In genomic region chr3:186540444-186541226, GRCh38 we compare ENCODE assay signal across 8 cellular contexts. TPM values are rescaled to one million over a fixed set of nuclear protein-coding genes. Genes with fewer than 3 reads are reported as not detected.
DNase-seq lines count a peak whose midpoint lies in the region; ATAC-seq and TF ChIP-seq lines count a peak whose summit lies in the region.

No MANE protein-coding gene starts in this region.

- H3K4me3 Mint-ChIP-seq in brain: peak overlapping the region in 4 of 5 experiments; percentile 0 to 69 (median 46)

- DNase-seq in NCI-H2107 treated with DMSO at 0.1 percent for 48 hours (lab: John Stamatoyannopoulos, UW; ENCODE audit: unreplicated experiment) (peak; percentile 85), UCSD-AML1 (lab: John Stamatoyannopoulos, UW; ENCODE audit: unreplicated experiment) (peak; percentile 51), iPS-NIHi11 (ENCODE audit: low spot score) (peak; percentile 69)
- DNase-seq in stimulated activated CD4-positive, alpha-beta T cell treated with anti-CD3 and anti-CD28 coated beads, Interleukin-12 subunit alpha, Interleukin-12 subunit beta, amount 100 ng/mL, for 4 hours: peak; percentile 72

- H3K27me3 Mint-ChIP-seq in brain: no peaks in the 10 kb centered on the region

- peaks cover 12% of the 10 kb centered on the region for H3K4me1 Mint-ChIP-seq in brain

- peak; percentile 65 for ATAC-seq in HG03045 (IDR thresholded peaks at IDR 0.05; ENCODE audit: unreplicated experiment)
- ATAC-seq in GM18873 (IDR thresholded peaks at IDR 0.05; ENCODE audit: low FRiP score, unreplicated experiment): no peak

- no peaks in the 10 kb centered on the region for H3K9me3 Mint-ChIP-seq in brain

- TF ChIP-seq CTCF in GM12875 (IDR thresholded peaks at IDR 0.05; ENCODE audit: borderline replicate concordance, insufficient read depth, low read depth, low read length): peak; percentile 28; the same call in 1 of the 2 replicates
- peak; percentile 92 to 93 for TF ChIP-seq CTCF in brain (conservative IDR thresholded peaks at IDR 0.05)

- no peak overlapping the region for H3K4me3 ChIP-seq in GM12875 (ENCODE audit: low read depth, low read length)

- no peaks in the 10 kb centered on the region for H3K36me3 Mint-ChIP-seq in brain

- H3K27ac Mint-ChIP-seq in brain: peak overlapping the region in 1 of 5 experiments; percentile 35

RNA-seq across cellular contexts. Expression of gene CRYGS, which starts 3.5 kb away (rescaled TPM):
- polyA plus RNA-seq in brain (ENCODE audit: insufficient read depth, low read depth, low replicate concordance): 0.34 TPM

RNA-seq across cellular contexts. Expression of gene TBCCD1, which starts 26.5 kb away (rescaled TPM):
- polyA plus RNA-seq in brain (ENCODE audit: insufficient read depth, low read depth, low replicate concordance): 10.1 TPM

RNA-seq across cellular contexts. Expression of gene DNAJB11, which starts 29.9 kb away (rescaled TPM):
- 47.6 TPM for polyA plus RNA-seq in brain (ENCODE audit: insufficient read depth, low read depth, low replicate concordance)
